Comparison of ENCODE assay signal across 1 cellular context in the genomic region with DNA sequence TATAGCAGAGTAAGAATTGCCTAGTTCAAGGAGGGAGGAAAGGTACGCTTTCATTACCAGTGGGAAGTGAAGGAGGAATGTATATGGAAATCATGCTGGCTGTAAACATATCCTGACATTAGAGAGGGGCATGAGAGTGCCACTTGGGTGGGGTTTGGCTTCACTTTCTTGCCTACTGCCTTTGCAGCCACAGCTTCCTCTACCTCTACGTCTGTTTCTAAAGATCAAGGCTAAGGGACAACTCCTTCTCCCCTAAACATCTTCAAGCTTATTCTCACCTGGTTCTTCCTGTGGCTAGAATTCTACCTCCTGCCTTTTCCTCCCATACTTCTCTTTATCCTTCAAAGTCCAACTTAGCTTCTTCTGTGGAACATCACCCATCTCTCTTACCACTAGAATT.
TF ChIP-seq lines count a peak whose summit lies in the region.

No MANE protein-coding gene starts in this region.

TF ChIP-seq in IMR-90, 13 proteins besides CTCF, POLR2A, EP300 and RAD21:
- no peak for TF ChIP-seq SMC3 (IDR thresholded peaks at IDR 0.05; ENCODE audit: low read depth, low read length)
- no peak for TF ChIP-seq MAZ (IDR thresholded peaks at IDR 0.05; ENCODE audit: borderline replicate concordance, low read depth, low read length)
- TF ChIP-seq CEBPB (IDR thresholded peaks at IDR 0.05; ENCODE audit: low read depth, low read length), result no peak
TF ChIP-seq in IMR-90: peak in this region for 0.
